ENCODE assay signal across 19 cellular contexts in genomic region chr14:44979740-44980346, GRCh38. TPM values are rescaled to one million over a fixed set of nuclear protein-coding genes. Genes with fewer than 3 reads are reported as not detected.
DNase-seq lines count a peak whose midpoint lies in the region; TF ChIP-seq lines count a peak whose summit lies in the region.
"Had no signal": no experiment of that assay in that cellular context is flagged by ENCODE, and none has a peak within 500 bp of the region (broad histone marks: within the 10 kb centered on the region; RNA-seq: fewer than 3 reads in every experiment).

No MANE protein-coding gene starts in this region.

- no peaks in the 10 kb centered on the region for H3K4me1 ChIP-seq in ovary (ENCODE audit: insufficient read depth)

- no peaks in the 10 kb centered on the region for H3K36me3 ChIP-seq in ovary
- no peaks in the 10 kb centered on the region for H3K36me3 ChIP-seq in WERI-Rb-1

- DNase-seq in EH (ENCODE audit: low read depth) (peak; percentile 34), NCI-H69 (lab: John Stamatoyannopoulos, UW) (peak; percentile 31), dermis microvascular lymphatic vessel endothelial cell (ENCODE audit: low read depth in 2 of 2) (peak; percentile 21 to 42), ovary (peak in 3 of 5 donors; percentile 29 to 53 (median 48)), WERI-Rb-1 (no peak), mesenteric fat pad (ENCODE audit: low spot score) (no peak), DMS53 (lab: John Stamatoyannopoulos, UW) (no peak)
- no peak for DNase-seq in activated CD4-positive, CD25-positive, alpha-beta regulatory T cell (lab: John Stamatoyannopoulos, UW)
- DNase-seq: activated B cell treated with CpG ODN at 0.5 μM for 24 hours; activated CD8-positive, alpha-beta memory T cell treated with anti-CD3 and anti-CD28 coated beads for 24 hours; AML-193; foreskin fibroblast; MV-4-11; NCI-H2081 treated with DMSO at 0.1 percent for 48 hours; NCI-H748 treated with DMSO at 0.1 percent for 48 hours; RPMI8226; stimulated activated CD4-positive, alpha-beta T cell treated with anti-CD3 and anti-CD28 coated beads, Interleukin-4, amount 100 ng/mL, for 1 hour; T-cell had no signal

- no peaks in the 10 kb centered on the region for H3K27me3 ChIP-seq in ovary
- no peaks in the 10 kb centered on the region for H3K27me3 ChIP-seq in WERI-Rb-1 (ENCODE audit: insufficient read depth, low read depth, severe bottlenecking)

- TF ChIP-seq CTCF in ovary (IDR thresholded peaks at IDR 0.05): no peak
- TF ChIP-seq CTCF in WERI-Rb-1 (IDR thresholded peaks at IDR 0.05; ENCODE audit: low read depth, low read length): no peak

- H3K4me3 ChIP-seq in ovary: no peak overlapping the region
- H3K4me3 ChIP-seq in WERI-Rb-1 (ENCODE audit: low read depth, low read length): no peak overlapping the region
- H3K4me3 ChIP-seq: skin epidermis had no signal

- no peak for TF ChIP-seq EP300 in ovary (IDR thresholded peaks at IDR 0.05)

- H3K27ac ChIP-seq in ovary (no peak overlapping the region), WERI-Rb-1 (no peak overlapping the region)
- H3K27ac ChIP-seq: skin epidermis had no signal

- no peak for TF ChIP-seq POLR2A in ovary (IDR thresholded peaks at IDR 0.05)

- H3K9me3 ChIP-seq in ovary: no peaks in the 10 kb centered on the region
- H3K9me3 ChIP-seq in WERI-Rb-1 (ENCODE audit: severe bottlenecking): no peaks in the 10 kb centered on the region

- intact Hi-C loops in ovary (cut with DNase I): no loop called here

RNA-seq across cellular contexts. Expression of gene TOGARAM1, which starts 17.9 kb away (rescaled TPM):
- total RNA-seq in dermis microvascular lymphatic vessel endothelial cell: 11.6 and 14.0 TPM in 2 replicates
- 10 to 100 TPM; 17.8 to 28.3 (median 21.8) TPM for total RNA-seq in ovary
- 10 to 100 TPM in 1 of 2 donors, 1 to 10 TPM in 1; 8.4 to 18.4 TPM for polyA plus RNA-seq in ovary
- 13.4 TPM for total RNA-seq in mesenteric fat pad

RNA-seq across cellular contexts. Expression of gene KLHL28, which starts 18.1 kb away (rescaled TPM):
- total RNA-seq in dermis microvascular lymphatic vessel endothelial cell (5.4 and 8.9 TPM in 2 replicates), ovary (10 to 100 TPM in 6 of 7 donors, 1 to 10 TPM in 1; 9.3 to 16.4 (median 15.6) TPM), mesenteric fat pad (10.0 TPM)
- 1 to 10 TPM; 4.4 to 6.6 TPM for polyA plus RNA-seq in ovary

Comparison
In these comparisons a context has a peak if more than half of its experiments do, and no peak if none do; other contexts are left out.
1. DNase-seq: peak in EH (single experiment), NCI-H69 (single experiment), dermis microvascular lymphatic vessel endothelial cell (2 of 2) and ovary (3 of 5); none in WERI-Rb-1 (single experiment), activated CD4-positive, CD25-positive, alpha-beta regulatory T cell (0 of 4), mesenteric fat pad (single experiment) and DMS53 (single experiment).